In genomic region chr2:179252439-179252838, GRCh38 we compare ENCODE assay signal across 16 cellular contexts. TPM values are rescaled to one million over a fixed set of nuclear protein-coding genes. Genes with fewer than 3 reads are reported as not detected.
DNase-seq lines count a peak whose midpoint lies in the region; ATAC-seq, FAIRE-seq and TF ChIP-seq lines count a peak whose summit lies in the region.
"Had no signal": no experiment of that assay in that cellular context is flagged by ENCODE, and none has a peak within 500 bp of the region (broad histone marks: within the 10 kb centered on the region; RNA-seq: fewer than 3 reads in every experiment).

No MANE protein-coding gene starts in this region.

- peak; percentile 84 for FAIRE-seq in GM19239 (lab: Jason Lieb, UNC)

- CTCF ChIA-PET in CD4-positive, alpha-beta T cell (lab: Charles Lee) = no interaction called here
- CTCF ChIA-PET in CD8-positive, alpha-beta memory T cell (lab: Charles Lee) = no interaction called here

- H3K36me3 ChIP-seq in CD8-positive, alpha-beta memory T cell (ENCODE audit: insufficient read depth, low read length) = no peaks in the 10 kb centered on the region
- H3K36me3 ChIP-seq: uterus had no signal

- no peaks in the 10 kb centered on the region for H3K9me3 ChIP-seq in CD4-positive, alpha-beta T cell (ENCODE audit: control insufficient read depth, low read length)
- no peaks in the 10 kb centered on the region for H3K9me3 ChIP-seq in CD8-positive, alpha-beta memory T cell (ENCODE audit: low read length)
- H3K9me3 ChIP-seq: uterus had no signal

- H3K27ac Mint-ChIP-seq in CD4-positive, alpha-beta T cell = peak overlapping the region; percentile 5
- H3K27ac Mint-ChIP-seq in stimulated activated effector memory CD8-positive, alpha-beta T cell treated with anti-CD3 and anti-CD28 coated beads, Interleukin-12 subunit alpha, Interleukin-12 subunit beta, amount 100 ng/mL, for 72 hours = no peak overlapping the region
- peak overlapping the region in 1 of 8 donors; percentile 8 for H3K27ac Mint-ChIP-seq in CD8-positive, alpha-beta memory T cell

- POLR2A ChIA-PET in CD4-positive, alpha-beta T cell (lab: Charles Lee) = no interaction called here
- POLR2A ChIA-PET in CD8-positive, alpha-beta memory T cell (lab: Charles Lee) = no interaction called here

- ATAC-seq in CD4-positive, alpha-beta T cell (ENCODE audit: poor library complexity) = no peak
- ATAC-seq in HG03460 (IDR thresholded peaks at IDR 0.05; ENCODE audit: unreplicated experiment) = peak; percentile 34
- no peak for ATAC-seq in stimulated activated effector memory CD8-positive, alpha-beta T cell treated with anti-CD3 and anti-CD28 coated beads, Interleukin-12 subunit alpha, Interleukin-12 subunit beta, amount 100 ng/mL, for 72 hours
- ATAC-seq: left colon had no signal

- H3K4me3 ChIP-seq in epithelial cell of proximal tubule (ENCODE audit: low read depth, low read length) = peak overlapping the region; percentile 31
- H3K4me3 ChIP-seq in CD8-positive, alpha-beta memory T cell (ENCODE audit: low read length) = no peak overlapping the region
- H3K4me3 ChIP-seq: uterus had no signal

- no peak for DNase-seq in CD4-positive, alpha-beta T cell
- DNase-seq in GM19239 (ENCODE audit: insufficient read length, low spot score) (no peak), epithelial cell of proximal tubule (ENCODE audit: low read depth) (no peak), NCI-H82 treated with DMSO at 0.1 percent for 48 hours (lab: John Stamatoyannopoulos, UW; ENCODE audit: unreplicated experiment) (no peak), nucleus accumbens (lab: John Stamatoyannopoulos, UW) (no peak)
- DNase-seq in stimulated activated effector memory CD8-positive, alpha-beta T cell treated with anti-CD3 and anti-CD28 coated beads, Interleukin-12 subunit alpha, Interleukin-12 subunit beta, amount 100 ng/mL, for 72 hours (ENCODE audit: low spot score in 2 of 2) = no peak
- DNase-seq in CD8-positive, alpha-beta memory T cell = no peak
- DNase-seq: activated naive CD8-positive, alpha-beta T cell treated with anti-CD3 and anti-CD28 coated beads, Interleukin-2, amount 10 ng/mL, durations not matched to agents 7 days and 5 days; left colon; NCI-H1436; NCI-H526; retina; SHP77; stimulated activated CD4-positive, alpha-beta T cell treated with anti-CD3 and anti-CD28 coated beads, Interleukin-1b, Interleukin-23, amount 100 ng/mL, for 48 hours; uterus had no signal

- no peaks in the 10 kb centered on the region for H3K4me1 ChIP-seq in CD8-positive, alpha-beta memory T cell (ENCODE audit: insufficient read depth, low read length)

- H3K4me3 Mint-ChIP-seq in CD4-positive, alpha-beta T cell = peak overlapping the region; percentile 62
- no peak overlapping the region for H3K4me3 Mint-ChIP-seq in stimulated activated effector memory CD8-positive, alpha-beta T cell treated with anti-CD3 and anti-CD28 coated beads, Interleukin-12 subunit alpha, Interleukin-12 subunit beta, amount 100 ng/mL, for 72 hours
- H3K4me3 Mint-ChIP-seq in CD8-positive, alpha-beta memory T cell = peak overlapping the region in 2 of 7 donors; percentile 0 to 1
- H3K4me3 Mint-ChIP-seq: activated naive CD8-positive, alpha-beta T cell treated with anti-CD3 and anti-CD28 coated beads, Interleukin-2, amount 10 ng/mL, durations not matched to agents 7 days and 5 days had no signal

- intact Hi-C loops in CD4-positive, alpha-beta T cell (cut with DNase I, micrococcal nuclease) = no loop called here

- H3K27me3 Mint-ChIP-seq in CD4-positive, alpha-beta T cell = no peaks in the 10 kb centered on the region
- H3K27me3 Mint-ChIP-seq in CD8-positive, alpha-beta memory T cell = no peaks in the 10 kb centered on the region

- peaks cover 52% of the 10 kb centered on the region for H3K4me1 Mint-ChIP-seq in CD4-positive, alpha-beta T cell (ENCODE audit: low read depth)
- H3K4me1 Mint-ChIP-seq in stimulated activated effector memory CD8-positive, alpha-beta T cell treated with anti-CD3 and anti-CD28 coated beads, Interleukin-12 subunit alpha, Interleukin-12 subunit beta, amount 100 ng/mL, for 72 hours = no peaks in the 10 kb centered on the region
- peaks cover 7 to 57% (median 21%) of the 10 kb centered on the region in 3 donors for H3K4me1 Mint-ChIP-seq in CD8-positive, alpha-beta memory T cell

- no peak overlapping the region for H3K27ac ChIP-seq in CD4-positive, alpha-beta T cell (ENCODE audit: low read depth, low read length)
- no peak overlapping the region for H3K27ac ChIP-seq in CD8-positive, alpha-beta memory T cell (ENCODE audit: low read depth, low read length)
- H3K27ac ChIP-seq: uterus had no signal

- H3K27me3 ChIP-seq in CD4-positive, alpha-beta T cell (ENCODE audit: control insufficient read depth, insufficient read depth, low read length) = no peaks in the 10 kb centered on the region
- H3K27me3 ChIP-seq in CD8-positive, alpha-beta memory T cell (ENCODE audit: insufficient read depth, low read length, poor library complexity, severe bottlenecking) = no peaks in the 10 kb centered on the region
- H3K27me3 ChIP-seq: uterus had no signal

- TF ChIP-seq CTCF in CD4-positive, alpha-beta T cell (IDR thresholded peaks at IDR 0.05) = no peak
- no peak for TF ChIP-seq CTCF in epithelial cell of proximal tubule (conservative IDR thresholded peaks at IDR 0.05; ENCODE audit: low read depth, low read length)

- H3K36me3 Mint-ChIP-seq in CD4-positive, alpha-beta T cell (ENCODE audit: low read depth) = no peaks in the 10 kb centered on the region
- no peaks in the 10 kb centered on the region for H3K36me3 Mint-ChIP-seq in stimulated activated effector memory CD8-positive, alpha-beta T cell treated with anti-CD3 and anti-CD28 coated beads, Interleukin-12 subunit alpha, Interleukin-12 subunit beta, amount 100 ng/mL, for 72 hours
- H3K36me3 Mint-ChIP-seq in CD8-positive, alpha-beta memory T cell = no peaks in the 10 kb centered on the region

- H3K9me3 Mint-ChIP-seq in CD4-positive, alpha-beta T cell = no peaks in the 10 kb centered on the region
- H3K9me3 Mint-ChIP-seq in stimulated activated effector memory CD8-positive, alpha-beta T cell treated with anti-CD3 and anti-CD28 coated beads, Interleukin-12 subunit alpha, Interleukin-12 subunit beta, amount 100 ng/mL, for 72 hours = peaks cover 4% of the 10 kb centered on the region
- H3K9me3 Mint-ChIP-seq in CD8-positive, alpha-beta memory T cell = peaks cover 0 to 16% (median 5%) of the 10 kb centered on the region in 5 donors

RNA-seq across cellular contexts. Expression of gene SESTD1, which starts 12.2 kb away (rescaled TPM):
- total RNA-seq in CD4-positive, alpha-beta T cell = 10 to 100 TPM in 1 of 2 experiments, 1 to 10 TPM in 1; 8.7 to 10.2 TPM
- 13.9 and 18.5 TPM in 2 replicates for total RNA-seq in epithelial cell of proximal tubule
- total RNA-seq in CD8-positive, alpha-beta memory T cell = 1 to 10 TPM; 1.6 to 3.7 TPM
- polyA plus RNA-seq in CD8-positive, alpha-beta memory T cell = 2.2 TPM
